1 cellular context compared by ENCODE assay signal in genomic region chr18:3250237-3251107, GRCh38.
A peak's percentile ranks its signal among the peaks of the same experiment; 100 is the strongest.
TF ChIP-seq lines count a peak whose summit lies in the region.

No MANE protein-coding gene starts in this region.

TF ChIP-seq in SK-N-SH treated with all-trans-retinoic acid at 6 μM for 48 hours, 23 proteins besides CTCF, POLR2A, EP300 and RAD21 (continued from another document):
- no peak for TF ChIP-seq POU6F1 (CRISPR knock-in tag; IDR thresholded peaks at IDR 0.05; ENCODE audit: borderline replicate concordance, low read depth)
- TF ChIP-seq SNAI2 (CRISPR knock-in tag; IDR thresholded peaks at IDR 0.05), result no peak
- TF ChIP-seq ESRRG (CRISPR knock-in tag; IDR thresholded peaks at IDR 0.05), result no peak
- peak; percentile 51 for TF ChIP-seq ISL1 (CRISPR knock-in tag; IDR thresholded peaks at IDR 0.05)
- TF ChIP-seq RARB (CRISPR knock-in tag; IDR thresholded peaks at IDR 0.05), result no peak
- TF ChIP-seq ZNF565 (CRISPR knock-in tag; conservative IDR thresholded peaks at IDR 0.05; ENCODE audit: low read depth), result no peak
- no peak for TF ChIP-seq ZFP30 (CRISPR knock-in tag; IDR thresholded peaks at IDR 0.05)
TF ChIP-seq in SK-N-SH treated with all-trans-retinoic acid at 6 μM for 48 hours: peak in this region for 3.
